9 cellular contexts compared by ENCODE assay signal in genomic region chr3:158420654-158421396, GRCh38.
DNase-seq lines count a peak whose midpoint lies in the region; ATAC-seq and TF ChIP-seq lines count a peak whose summit lies in the region.
"Had no signal": no experiment of that assay in that cellular context is flagged by ENCODE, and none has a peak within 500 bp of the region (broad histone marks: within the 10 kb centered on the region; RNA-seq: fewer than 3 reads in every experiment).

No MANE protein-coding gene starts in this region.

- no peak overlapping the region for H3K9ac ChIP-seq in PC-3 (ENCODE audit: low read length)

- ATAC-seq in HG02678 (IDR thresholded peaks at IDR 0.05; ENCODE audit: unreplicated experiment) (peak; percentile 96), PC-3 (no peak), T-helper 17 cell (no peak)
- ATAC-seq in stimulated activated memory B cell treated with anti-CD40 and anti-IgM and Interleukin-4, amounts not matched to agents 10 μg/mL and 1 μg/mL and 100 μg/mL, for 72 hours = peak; percentile 81

- H3K27me3 Mint-ChIP-seq in activated naive CD4-positive, alpha-beta T cell treated with anti-CD3 and anti-CD28 coated beads for 36 hours (ENCODE audit: low read depth) = no peaks in the 10 kb centered on the region
- H3K27me3 Mint-ChIP-seq in stimulated activated memory B cell treated with anti-CD40 and anti-IgM and Interleukin-4, amounts not matched to agents 10 μg/mL and 1 μg/mL and 100 μg/mL, for 72 hours = no peaks in the 10 kb centered on the region
- no peaks in the 10 kb centered on the region for H3K27me3 Mint-ChIP-seq in T-helper 17 cell

- CTCF ChIA-PET in activated naive CD4-positive, alpha-beta T cell treated with anti-CD3 and anti-CD28 coated beads for 36 hours (lab: Charles Lee) = no interaction called here
- CTCF ChIA-PET in PC-3 (lab: Charles Lee) = no interaction called here

- H3K4me3 Mint-ChIP-seq in activated naive CD4-positive, alpha-beta T cell treated with anti-CD3 and anti-CD28 coated beads for 36 hours = no peak overlapping the region
- no peak overlapping the region for H3K4me3 Mint-ChIP-seq in stimulated activated memory B cell treated with anti-CD40 and anti-IgM and Interleukin-4, amounts not matched to agents 10 μg/mL and 1 μg/mL and 100 μg/mL, for 72 hours
- no peak overlapping the region for H3K4me3 Mint-ChIP-seq in T-helper 17 cell

- no peaks in the 10 kb centered on the region for H3K9me2 ChIP-seq in PC-3 (replicated peaks; ENCODE audit: low read length)

- H3K27ac Mint-ChIP-seq in activated naive CD4-positive, alpha-beta T cell treated with anti-CD3 and anti-CD28 coated beads for 36 hours = peak overlapping the region; percentile 6
- H3K27ac Mint-ChIP-seq in stimulated activated memory B cell treated with anti-CD40 and anti-IgM and Interleukin-4, amounts not matched to agents 10 μg/mL and 1 μg/mL and 100 μg/mL, for 72 hours = no peak overlapping the region
- H3K27ac Mint-ChIP-seq in T-helper 17 cell = no peak overlapping the region

- intact Hi-C loops in activated naive CD4-positive, alpha-beta T cell treated with anti-CD3 and anti-CD28 coated beads for 36 hours (cut with micrococcal nuclease) = loop anchor here (1.0 kb wide), 1 partner anchor 36 kb away; no protein-coding TSS in a partner anchor
- intact Hi-C loops in PC-3 (cut with micrococcal nuclease) = no loop called here

- H3K4me2 ChIP-seq in PC-3 (ENCODE audit: low read length) = no peak overlapping the region

- no peaks in the 10 kb centered on the region for H3K36me3 ChIP-seq in PC-3 (ENCODE audit: low read depth, low read length)

- no peaks in the 10 kb centered on the region for H3K79me2 ChIP-seq in PC-3 (ENCODE audit: low read length)

- no peaks in the 10 kb centered on the region for H3K27me3 ChIP-seq in PC-3 (ENCODE audit: low read length)

- no peak overlapping the region for H2AFZ ChIP-seq in PC-3 (ENCODE audit: low read length)

- H3K4me3 ChIP-seq in PC-3 (ENCODE audit: low read length) = no peak overlapping the region

- H3K9me3 Mint-ChIP-seq in activated naive CD4-positive, alpha-beta T cell treated with anti-CD3 and anti-CD28 coated beads for 36 hours = peaks cover 5% of the 10 kb centered on the region
- peaks cover 3% of the 10 kb centered on the region for H3K9me3 Mint-ChIP-seq in stimulated activated memory B cell treated with anti-CD40 and anti-IgM and Interleukin-4, amounts not matched to agents 10 μg/mL and 1 μg/mL and 100 μg/mL, for 72 hours

- H3K9me3 ChIP-seq in PC-3 (ENCODE audit: low read length) (no peaks in the 10 kb centered on the region), T-helper 17 cell (ENCODE audit: control insufficient read depth, low read length, poor library complexity, severe bottlenecking) (no peaks in the 10 kb centered on the region)

- H3K4me1 ChIP-seq in PC-3 (ENCODE audit: insufficient read depth, low read length) = no peaks in the 10 kb centered on the region

- POLR2A ChIA-PET in PC-3 (lab: Charles Lee; ENCODE audit: unreplicated experiment) = no interaction called here

- H4K20me1 ChIP-seq in PC-3 (ENCODE audit: low read length) = no peaks in the 10 kb centered on the region

- no peak for TF ChIP-seq CTCF in PC-3 (conservative IDR thresholded peaks at IDR 0.05; ENCODE audit: low read depth, low read length)

- peaks cover 7% of the 10 kb centered on the region for H3K36me3 Mint-ChIP-seq in activated naive CD4-positive, alpha-beta T cell treated with anti-CD3 and anti-CD28 coated beads for 36 hours (ENCODE audit: low read depth)
- peaks cover 7% of the 10 kb centered on the region for H3K36me3 Mint-ChIP-seq in stimulated activated memory B cell treated with anti-CD40 and anti-IgM and Interleukin-4, amounts not matched to agents 10 μg/mL and 1 μg/mL and 100 μg/mL, for 72 hours
- H3K36me3 Mint-ChIP-seq in T-helper 17 cell (ENCODE audit: low read depth) = peaks cover 4% of the 10 kb centered on the region

- DNase-seq in activated naive CD4-positive, alpha-beta T cell treated with anti-CD3 and anti-CD28 coated beads for 36 hours = no peak
- DNase-seq in activated naive CD4-positive, alpha-beta T cell treated with Interleukin-2 at 50 U/mL for 16 hours = no peak
- DNase-seq in PC-3 (peak; percentile 9), T-helper 17 cell (no peak), C1 segment of cervical spinal cord (lab: John Stamatoyannopoulos, UW) (no peak), substantia nigra (lab: John Stamatoyannopoulos, UW) (no peak)
- DNase-seq: NCI-H446 had no signal

- no TSS peak for BruUV-seq in PC-3 (replicated peaks; lab: Mats Ljungman, UMichigan)

- no peak overlapping the region for H3K27ac ChIP-seq in PC-3 (ENCODE audit: low read length)
- H3K27ac ChIP-seq in substantia nigra (ENCODE audit: low read depth, low read length, poor library complexity, severe bottlenecking) = no peak overlapping the region

- peaks cover 8% of the 10 kb centered on the region for H3K4me1 Mint-ChIP-seq in activated naive CD4-positive, alpha-beta T cell treated with anti-CD3 and anti-CD28 coated beads for 36 hours (ENCODE audit: low read depth)
- peaks cover 11% of the 10 kb centered on the region for H3K4me1 Mint-ChIP-seq in stimulated activated memory B cell treated with anti-CD40 and anti-IgM and Interleukin-4, amounts not matched to agents 10 μg/mL and 1 μg/mL and 100 μg/mL, for 72 hours
- peaks cover 3% of the 10 kb centered on the region for H3K4me1 Mint-ChIP-seq in T-helper 17 cell

- no peaks in the 10 kb centered on the region for H3F3A ChIP-seq in PC-3 (ENCODE audit: low read length, unreplicated experiment)

Comparison
In these comparisons a context has a peak if more than half of its experiments do, and no peak if none do; other contexts are left out.
1. ATAC-seq: peak in HG02678 (single experiment) and stimulated activated memory B cell treated with anti-CD40 and anti-IgM and Interleukin-4, amounts not matched to agents 10 μg/mL and 1 μg/mL and 100 μg/mL, for 72 hours (single experiment); none in PC-3 (single experiment) and T-helper 17 cell (single experiment).